8 cellular contexts compared by ENCODE assay signal in genomic region chrX:7170903-7171302, GRCh38. TPM values are rescaled to one million over a fixed set of nuclear protein-coding genes. Genes with fewer than 3 reads are reported as not detected.
DNase-seq lines count a peak whose midpoint lies in the region; ATAC-seq and TF ChIP-seq lines count a peak whose summit lies in the region.

No MANE protein-coding gene starts in this region.

- no peak for ATAC-seq in activated CD4-positive, CD25-positive, alpha-beta regulatory T cell treated with anti-CD3 and anti-CD28 coated beads, Interleukin-2, amount 50 U/mL, for 24 hours
- ATAC-seq in HG02870 (IDR thresholded peaks at IDR 0.05; ENCODE audit: unreplicated experiment) = no peak

- H3K4me3 ChIP-seq in epithelial cell of proximal tubule (ENCODE audit: low read depth, low read length) = no peak overlapping the region

- DNase-seq in activated CD4-positive, CD25-positive, alpha-beta regulatory T cell (lab: John Stamatoyannopoulos, UW) = peak in 3 of 4 experiments; percentile 0
- DNase-seq in activated CD4-positive, CD25-positive, alpha-beta regulatory T cell treated with anti-CD3 and anti-CD28 coated beads, Interleukin-2, amount 50 U/mL, for 72 hours = peak; percentile 41
- DNase-seq in epithelial cell of proximal tubule (ENCODE audit: low read depth) (no peak), NCI-H1436 treated with DMSO at 0.1 percent for 48 hours (lab: John Stamatoyannopoulos, UW) (no peak), putamen (ENCODE audit: low spot score) (no peak)
- peak; percentile 9 to 10 for DNase-seq in stimulated activated CD4-positive, alpha-beta T cell treated with anti-CD3 and anti-CD28 coated beads, Interleukin-4, amount 100 ng/mL, for 4 hours

- TF ChIP-seq CTCF in epithelial cell of proximal tubule (conservative IDR thresholded peaks at IDR 0.05; ENCODE audit: low read depth, low read length) = peak; percentile 48

RNA-seq across cellular contexts. Expression of gene PUDP, which starts 22.9 kb away (rescaled TPM):
- total RNA-seq in epithelial cell of proximal tubule = 13.3 and 16.3 TPM in 2 replicates

RNA-seq across cellular contexts. Expression of gene STS, which starts 23.4 kb away (rescaled TPM):
- total RNA-seq in epithelial cell of proximal tubule = 1.6 and 2.2 TPM in 2 replicates

Comparison
In these comparisons a context has a peak if more than half of its experiments do, and no peak if none do; other contexts are left out.
1. DNase-seq: peak in activated CD4-positive, CD25-positive, alpha-beta regulatory T cell (3 of 4), activated CD4-positive, CD25-positive, alpha-beta regulatory T cell treated with anti-CD3 and anti-CD28 coated beads, Interleukin-2, amount 50 U/mL, for 72 hours (single experiment) and stimulated activated CD4-positive, alpha-beta T cell treated with anti-CD3 and anti-CD28 coated beads, Interleukin-4, amount 100 ng/mL, for 4 hours (2 of 2); none in epithelial cell of proximal tubule (single experiment), NCI-H1436 treated with DMSO at 0.1 percent for 48 hours (single experiment) and putamen (single experiment).